In the genomic region with DNA sequence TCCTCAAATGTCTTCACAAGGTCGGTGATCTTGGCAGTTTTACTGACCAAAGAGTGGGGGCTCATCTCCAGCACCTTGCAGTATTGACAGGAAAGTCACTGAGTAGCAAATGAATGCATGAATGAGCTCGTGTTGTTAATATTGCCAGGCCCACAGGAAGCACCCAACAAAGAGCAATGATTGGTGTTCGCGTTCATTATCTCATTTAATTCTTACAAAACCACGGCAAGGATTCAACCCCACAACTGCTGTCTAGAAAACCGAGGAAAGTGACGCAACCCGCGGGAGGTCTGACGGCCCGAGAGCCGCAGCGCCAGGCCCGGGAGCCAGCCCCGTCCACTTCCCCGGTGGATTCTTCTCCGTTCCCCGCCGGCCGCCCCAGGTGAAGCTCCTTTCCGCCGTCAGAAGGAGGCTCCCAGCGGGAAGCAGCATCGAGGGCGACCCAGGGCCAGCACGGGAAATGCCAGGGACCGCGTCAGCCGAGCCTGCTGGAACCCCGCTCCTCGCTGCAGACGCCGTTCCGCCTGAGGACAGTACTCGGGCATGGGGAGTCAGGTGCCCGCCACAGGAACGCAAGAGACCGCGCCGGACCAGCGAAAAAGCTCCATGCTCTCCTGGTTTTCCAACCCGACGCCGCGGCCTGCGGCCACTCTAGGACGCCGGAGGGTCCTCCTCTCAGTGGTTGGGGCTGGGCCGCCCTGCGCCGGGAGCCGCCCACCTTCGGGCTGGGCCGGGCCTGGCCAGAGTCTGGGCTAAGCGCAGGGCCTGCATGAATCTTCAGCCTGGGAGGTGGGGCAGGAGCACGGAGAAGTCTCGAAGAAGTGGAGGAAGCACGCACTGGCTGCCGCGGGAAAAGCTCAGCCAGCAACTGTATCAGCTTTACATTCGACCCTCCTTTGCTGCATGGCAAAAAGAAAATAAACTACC, we compare ENCODE assay signal across 1 cellular context.
TF ChIP-seq lines count a peak whose summit lies in the region.

No MANE protein-coding gene starts in this region.

TF ChIP-seq in K562, 482 proteins besides CTCF, POLR2A, EP300 and RAD21 (continued from another document and continues in another):
- TF ChIP-seq, protein P1, sequence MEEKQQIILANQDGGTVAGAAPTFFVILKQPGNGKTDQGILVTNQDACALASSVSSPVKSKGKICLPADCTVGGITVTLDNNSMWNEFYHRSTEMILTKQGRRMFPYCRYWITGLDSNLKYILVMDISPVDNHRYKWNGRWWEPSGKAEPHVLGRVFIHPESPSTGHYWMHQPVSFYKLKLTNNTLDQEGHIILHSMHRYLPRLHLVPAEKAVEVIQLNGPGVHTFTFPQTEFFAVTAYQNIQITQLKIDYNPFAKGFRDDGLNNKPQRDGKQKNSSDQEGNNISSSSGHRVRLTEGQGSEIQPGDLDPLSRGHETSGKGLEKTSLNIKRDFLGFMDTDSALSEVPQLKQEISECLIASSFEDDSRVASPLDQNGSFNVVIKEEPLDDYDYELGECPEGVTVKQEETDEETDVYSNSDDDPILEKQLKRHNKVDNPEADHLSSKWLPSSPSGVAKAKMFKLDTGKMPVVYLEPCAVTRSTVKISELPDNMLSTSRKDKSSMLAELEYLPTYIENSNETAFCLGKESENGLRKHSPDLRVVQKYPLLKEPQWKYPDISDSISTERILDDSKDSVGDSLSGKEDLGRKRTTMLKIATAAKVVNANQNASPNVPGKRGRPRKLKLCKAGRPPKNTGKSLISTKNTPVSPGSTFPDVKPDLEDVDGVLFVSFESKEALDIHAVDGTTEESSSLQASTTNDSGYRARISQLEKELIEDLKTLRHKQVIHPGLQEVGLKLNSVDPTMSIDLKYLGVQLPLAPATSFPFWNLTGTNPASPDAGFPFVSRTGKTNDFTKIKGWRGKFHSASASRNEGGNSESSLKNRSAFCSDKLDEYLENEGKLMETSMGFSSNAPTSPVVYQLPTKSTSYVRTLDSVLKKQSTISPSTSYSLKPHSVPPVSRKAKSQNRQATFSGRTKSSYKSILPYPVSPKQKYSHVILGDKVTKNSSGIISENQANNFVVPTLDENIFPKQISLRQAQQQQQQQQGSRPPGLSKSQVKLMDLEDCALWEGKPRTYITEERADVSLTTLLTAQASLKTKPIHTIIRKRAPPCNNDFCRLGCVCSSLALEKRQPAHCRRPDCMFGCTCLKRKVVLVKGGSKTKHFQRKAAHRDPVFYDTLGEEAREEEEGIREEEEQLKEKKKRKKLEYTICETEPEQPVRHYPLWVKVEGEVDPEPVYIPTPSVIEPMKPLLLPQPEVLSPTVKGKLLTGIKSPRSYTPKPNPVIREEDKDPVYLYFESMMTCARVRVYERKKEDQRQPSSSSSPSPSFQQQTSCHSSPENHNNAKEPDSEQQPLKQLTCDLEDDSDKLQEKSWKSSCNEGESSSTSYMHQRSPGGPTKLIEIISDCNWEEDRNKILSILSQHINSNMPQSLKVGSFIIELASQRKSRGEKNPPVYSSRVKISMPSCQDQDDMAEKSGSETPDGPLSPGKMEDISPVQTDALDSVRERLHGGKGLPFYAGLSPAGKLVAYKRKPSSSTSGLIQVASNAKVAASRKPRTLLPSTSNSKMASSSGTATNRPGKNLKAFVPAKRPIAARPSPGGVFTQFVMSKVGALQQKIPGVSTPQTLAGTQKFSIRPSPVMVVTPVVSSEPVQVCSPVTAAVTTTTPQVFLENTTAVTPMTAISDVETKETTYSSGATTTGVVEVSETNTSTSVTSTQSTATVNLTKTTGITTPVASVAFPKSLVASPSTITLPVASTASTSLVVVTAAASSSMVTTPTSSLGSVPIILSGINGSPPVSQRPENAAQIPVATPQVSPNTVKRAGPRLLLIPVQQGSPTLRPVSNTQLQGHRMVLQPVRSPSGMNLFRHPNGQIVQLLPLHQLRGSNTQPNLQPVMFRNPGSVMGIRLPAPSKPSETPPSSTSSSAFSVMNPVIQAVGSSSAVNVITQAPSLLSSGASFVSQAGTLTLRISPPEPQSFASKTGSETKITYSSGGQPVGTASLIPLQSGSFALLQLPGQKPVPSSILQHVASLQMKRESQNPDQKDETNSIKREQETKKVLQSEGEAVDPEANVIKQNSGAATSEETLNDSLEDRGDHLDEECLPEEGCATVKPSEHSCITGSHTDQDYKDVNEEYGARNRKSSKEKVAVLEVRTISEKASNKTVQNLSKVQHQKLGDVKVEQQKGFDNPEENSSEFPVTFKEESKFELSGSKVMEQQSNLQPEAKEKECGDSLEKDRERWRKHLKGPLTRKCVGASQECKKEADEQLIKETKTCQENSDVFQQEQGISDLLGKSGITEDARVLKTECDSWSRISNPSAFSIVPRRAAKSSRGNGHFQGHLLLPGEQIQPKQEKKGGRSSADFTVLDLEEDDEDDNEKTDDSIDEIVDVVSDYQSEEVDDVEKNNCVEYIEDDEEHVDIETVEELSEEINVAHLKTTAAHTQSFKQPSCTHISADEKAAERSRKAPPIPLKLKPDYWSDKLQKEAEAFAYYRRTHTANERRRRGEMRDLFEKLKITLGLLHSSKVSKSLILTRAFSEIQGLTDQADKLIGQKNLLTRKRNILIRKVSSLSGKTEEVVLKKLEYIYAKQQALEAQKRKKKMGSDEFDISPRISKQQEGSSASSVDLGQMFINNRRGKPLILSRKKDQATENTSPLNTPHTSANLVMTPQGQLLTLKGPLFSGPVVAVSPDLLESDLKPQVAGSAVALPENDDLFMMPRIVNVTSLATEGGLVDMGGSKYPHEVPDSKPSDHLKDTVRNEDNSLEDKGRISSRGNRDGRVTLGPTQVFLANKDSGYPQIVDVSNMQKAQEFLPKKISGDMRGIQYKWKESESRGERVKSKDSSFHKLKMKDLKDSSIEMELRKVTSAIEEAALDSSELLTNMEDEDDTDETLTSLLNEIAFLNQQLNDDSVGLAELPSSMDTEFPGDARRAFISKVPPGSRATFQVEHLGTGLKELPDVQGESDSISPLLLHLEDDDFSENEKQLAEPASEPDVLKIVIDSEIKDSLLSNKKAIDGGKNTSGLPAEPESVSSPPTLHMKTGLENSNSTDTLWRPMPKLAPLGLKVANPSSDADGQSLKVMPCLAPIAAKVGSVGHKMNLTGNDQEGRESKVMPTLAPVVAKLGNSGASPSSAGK (IDR thresholded peaks at IDR 0.05): peak; percentile 92
- TF ChIP-seq HDAC8 (tag; IDR thresholded peaks at IDR 0.05): no peak
- no peak for TF ChIP-seq ZNF551 (CRISPR knock-in tag; IDR thresholded peaks at IDR 0.05)
- TF ChIP-seq, protein P2, sequence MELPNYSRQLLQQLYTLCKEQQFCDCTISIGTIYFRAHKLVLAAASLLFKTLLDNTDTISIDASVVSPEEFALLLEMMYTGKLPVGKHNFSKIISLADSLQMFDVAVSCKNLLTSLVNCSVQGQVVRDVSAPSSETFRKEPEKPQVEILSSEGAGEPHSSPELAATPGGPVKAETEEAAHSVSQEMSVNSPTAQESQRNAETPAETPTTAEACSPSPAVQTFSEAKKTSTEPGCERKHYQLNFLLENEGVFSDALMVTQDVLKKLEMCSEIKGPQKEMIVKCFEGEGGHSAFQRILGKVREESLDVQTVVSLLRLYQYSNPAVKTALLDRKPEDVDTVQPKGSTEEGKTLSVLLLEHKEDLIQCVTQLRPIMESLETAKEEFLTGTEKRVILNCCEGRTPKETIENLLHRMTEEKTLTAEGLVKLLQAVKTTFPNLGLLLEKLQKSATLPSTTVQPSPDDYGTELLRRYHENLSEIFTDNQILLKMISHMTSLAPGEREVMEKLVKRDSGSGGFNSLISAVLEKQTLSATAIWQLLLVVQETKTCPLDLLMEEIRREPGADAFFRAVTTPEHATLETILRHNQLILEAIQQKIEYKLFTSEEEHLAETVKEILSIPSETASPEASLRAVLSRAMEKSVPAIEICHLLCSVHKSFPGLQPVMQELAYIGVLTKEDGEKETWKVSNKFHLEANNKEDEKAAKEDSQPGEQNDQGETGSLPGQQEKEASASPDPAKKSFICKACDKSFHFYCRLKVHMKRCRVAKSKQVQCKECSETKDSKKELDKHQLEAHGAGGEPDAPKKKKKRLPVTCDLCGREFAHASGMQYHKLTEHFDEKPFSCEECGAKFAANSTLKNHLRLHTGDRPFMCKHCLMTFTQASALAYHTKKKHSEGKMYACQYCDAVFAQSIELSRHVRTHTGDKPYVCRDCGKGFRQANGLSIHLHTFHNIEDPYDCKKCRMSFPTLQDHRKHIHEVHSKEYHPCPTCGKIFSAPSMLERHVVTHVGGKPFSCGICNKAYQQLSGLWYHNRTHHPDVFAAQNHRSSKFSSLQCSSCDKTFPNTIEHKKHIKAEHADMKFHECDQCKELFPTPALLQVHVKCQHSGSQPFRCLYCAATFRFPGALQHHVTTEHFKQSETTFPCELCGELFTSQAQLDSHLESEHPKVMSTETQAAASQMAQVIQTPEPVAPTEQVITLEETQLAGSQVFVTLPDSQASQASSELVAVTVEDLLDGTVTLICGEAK (IDR thresholded peaks at IDR 0.05): 0 out of 2 replicates have a peak, but pooled peaks have one; percentile 17
- TF ChIP-seq, protein P2 (CRISPR knock-in tag; IDR thresholded peaks at IDR 0.05): no peak
- no peak for TF ChIP-seq PHTF2 (CRISPR knock-in tag; IDR thresholded peaks at IDR 0.05)
- TF ChIP-seq ARID1B (IDR thresholded peaks at IDR 0.05): no peak
- no peak for TF ChIP-seq XRCC3 (IDR thresholded peaks at IDR 0.05)
- TF ChIP-seq, protein P3, sequence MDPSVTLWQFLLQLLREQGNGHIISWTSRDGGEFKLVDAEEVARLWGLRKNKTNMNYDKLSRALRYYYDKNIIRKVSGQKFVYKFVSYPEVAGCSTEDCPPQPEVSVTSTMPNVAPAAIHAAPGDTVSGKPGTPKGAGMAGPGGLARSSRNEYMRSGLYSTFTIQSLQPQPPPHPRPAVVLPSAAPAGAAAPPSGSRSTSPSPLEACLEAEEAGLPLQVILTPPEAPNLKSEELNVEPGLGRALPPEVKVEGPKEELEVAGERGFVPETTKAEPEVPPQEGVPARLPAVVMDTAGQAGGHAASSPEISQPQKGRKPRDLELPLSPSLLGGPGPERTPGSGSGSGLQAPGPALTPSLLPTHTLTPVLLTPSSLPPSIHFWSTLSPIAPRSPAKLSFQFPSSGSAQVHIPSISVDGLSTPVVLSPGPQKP (CRISPR knock-in tag; IDR thresholded peaks at IDR 0.05): no peak
- TF ChIP-seq ZNF184 (CRISPR knock-in tag; IDR thresholded peaks at IDR 0.05): no peak
- TF ChIP-seq CAMTA2 (CRISPR knock-in tag; conservative IDR thresholded peaks at IDR 0.05): no peak
- TF ChIP-seq, protein P4, sequence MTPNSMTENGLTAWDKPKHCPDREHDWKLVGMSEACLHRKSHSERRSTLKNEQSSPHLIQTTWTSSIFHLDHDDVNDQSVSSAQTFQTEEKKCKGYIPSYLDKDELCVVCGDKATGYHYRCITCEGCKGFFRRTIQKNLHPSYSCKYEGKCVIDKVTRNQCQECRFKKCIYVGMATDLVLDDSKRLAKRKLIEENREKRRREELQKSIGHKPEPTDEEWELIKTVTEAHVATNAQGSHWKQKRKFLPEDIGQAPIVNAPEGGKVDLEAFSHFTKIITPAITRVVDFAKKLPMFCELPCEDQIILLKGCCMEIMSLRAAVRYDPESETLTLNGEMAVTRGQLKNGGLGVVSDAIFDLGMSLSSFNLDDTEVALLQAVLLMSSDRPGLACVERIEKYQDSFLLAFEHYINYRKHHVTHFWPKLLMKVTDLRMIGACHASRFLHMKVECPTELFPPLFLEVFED (CRISPR knock-in tag; conservative IDR thresholded peaks at IDR 0.05): no peak
- no peak for TF ChIP-seq HMG20B (CRISPR knock-in tag; IDR thresholded peaks at IDR 0.05)
- TF ChIP-seq RNF2 (IDR thresholded peaks at IDR 0.05): peak; percentile 64; the same call in 1 of the 2 replicates
- peak; percentile 92 for TF ChIP-seq TAF9B (IDR thresholded peaks at IDR 0.05; ENCODE audit: partially characterized antibody)
- TF ChIP-seq, protein P5, sequence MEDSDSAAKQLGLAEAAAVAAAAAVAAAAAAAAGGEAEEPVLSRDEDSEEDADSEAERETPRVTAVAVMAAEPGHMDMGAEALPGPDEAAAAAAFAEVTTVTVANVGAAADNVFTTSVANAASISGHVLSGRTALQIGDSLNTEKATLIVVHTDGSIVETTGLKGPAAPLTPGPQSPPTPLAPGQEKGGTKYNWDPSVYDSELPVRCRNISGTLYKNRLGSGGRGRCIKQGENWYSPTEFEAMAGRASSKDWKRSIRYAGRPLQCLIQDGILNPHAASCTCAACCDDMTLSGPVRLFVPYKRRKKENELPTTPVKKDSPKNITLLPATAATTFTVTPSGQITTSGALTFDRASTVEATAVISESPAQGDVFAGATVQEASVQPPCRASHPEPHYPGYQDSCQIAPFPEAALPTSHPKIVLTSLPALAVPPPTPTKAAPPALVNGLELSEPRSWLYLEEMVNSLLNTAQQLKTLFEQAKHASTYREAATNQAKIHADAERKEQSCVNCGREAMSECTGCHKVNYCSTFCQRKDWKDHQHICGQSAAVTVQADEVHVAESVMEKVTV (CRISPR knock-in tag; IDR thresholded peaks at IDR 0.05): no peak
- no peak for TF ChIP-seq SIRT6 (IDR thresholded peaks at IDR 0.05; ENCODE audit: low read depth, low read length)
- no peak for TF ChIP-seq ZBED1 (IDR thresholded peaks at IDR 0.05)
- TF ChIP-seq KAT2B (IDR thresholded peaks at IDR 0.05; ENCODE audit: low read depth, low read length): no peak
- TF ChIP-seq HEY1 (CRISPR knock-in tag; IDR thresholded peaks at IDR 0.05; ENCODE audit: borderline replicate concordance): no peak
- TF ChIP-seq BCL6 (CRISPR knock-in tag; IDR thresholded peaks at IDR 0.05): no peak
- no peak for TF ChIP-seq RBM17 (IDR thresholded peaks at IDR 0.05; ENCODE audit: borderline replicate concordance, low read depth, low read length)
